In the genomic region with DNA sequence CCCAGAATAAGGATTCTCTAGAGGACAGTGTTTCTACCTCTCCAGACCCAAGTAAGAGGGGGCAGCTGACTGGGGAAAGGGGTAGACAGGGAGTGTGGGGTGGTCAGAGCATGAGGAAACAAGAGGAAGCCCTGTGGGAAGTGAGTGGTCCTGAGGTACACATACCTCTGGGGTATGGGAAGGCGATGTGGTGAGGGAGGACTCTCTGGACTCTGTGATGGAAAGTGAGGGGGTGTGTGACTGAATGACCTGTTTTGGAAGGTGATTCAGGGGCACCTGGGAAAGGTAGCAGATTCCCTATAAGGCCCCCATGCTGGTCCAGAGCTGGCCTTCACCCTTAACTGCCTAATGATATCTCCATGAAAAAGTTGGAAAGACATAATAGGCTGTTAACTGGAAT, we compare ENCODE assay signal across 27 cellular contexts.
"Had no signal": no experiment of that assay in that cellular context is flagged by ENCODE, and none has a peak within 500 bp of the region (broad histone marks: within the 10 kb centered on the region; RNA-seq: fewer than 3 reads in every experiment).

No MANE protein-coding gene starts in this region.

- H3K4me3 Mint-ChIP-seq: activated CD4-positive, alpha-beta T cell treated with anti-CD3 and anti-CD28 coated beads for 36 hours; activated CD4-positive, alpha-beta T cell treated with anti-CD3 and anti-CD28 coated beads, Interleukin-2, amount 10 ng/mL, durations not matched to agents 7 days and 5 days; activated CD8-positive, alpha-beta T cell treated with anti-CD3 and anti-CD28 coated beads, Interleukin-2, amount 10 ng/mL, durations not matched to agents 7 days and 5 days; activated naive CD4-positive, alpha-beta T cell treated with anti-CD3 and anti-CD28 coated beads for 36 hours; activated T-cell treated with anti-CD3 and anti-CD28 coated beads, Interleukin-2, amount 50 U/mL, for 4 hours; activated T-helper 1 cell treated with anti-CD3 and anti-CD28 coated beads, Interleukin-12 subunit alpha, Interleukin-12 subunit beta, Interleukin-2, Interleukin-4 antibody, amounts not matched to agents 30 ng/mL and 10 ng/mL and 1 ng/mL, durations not matched to agents 14 hours and 24 hours and 36 hours; T-helper 1 cell treated with Interleukin-12 subunit alpha and Interleukin-12 subunit beta and Interleukin-4 antibody, amounts not matched to agents 30 μg/mL and 1 μg/mL, for 36 hours; T-helper 2 cell treated with Interferon-gamma antibody and Interleukin-4, amounts not matched to agents 5 μg/mL and 100 μg/mL, for 36 hours had no signal

- H3K4me2 ChIP-seq: KMS-11 had no signal

- H3K27me3 ChIP-seq: adrenal gland, body of pancreas, SJCRH30 had no signal

- H3K27ac Mint-ChIP-seq: activated CD4-positive, alpha-beta T cell treated with anti-CD3 and anti-CD28 coated beads for 36 hours; activated CD4-positive, alpha-beta T cell treated with anti-CD3 and anti-CD28 coated beads, Interleukin-2, amount 10 ng/mL, durations not matched to agents 7 days and 5 days; activated CD8-positive, alpha-beta T cell treated with anti-CD3 and anti-CD28 coated beads, Interleukin-2, amount 10 ng/mL, durations not matched to agents 7 days and 5 days; activated naive CD4-positive, alpha-beta T cell treated with anti-CD3 and anti-CD28 coated beads for 36 hours; activated T-helper 1 cell treated with anti-CD3 and anti-CD28 coated beads, Interleukin-12 subunit alpha, Interleukin-12 subunit beta, Interleukin-2, Interleukin-4 antibody, amounts not matched to agents 30 ng/mL and 10 ng/mL and 1 ng/mL, durations not matched to agents 14 hours and 24 hours and 36 hours; T-helper 1 cell treated with Interleukin-12 subunit alpha and Interleukin-12 subunit beta and Interleukin-4 antibody, amounts not matched to agents 30 μg/mL and 1 μg/mL, for 36 hours; T-helper 2 cell treated with Interferon-gamma antibody and Interleukin-4, amounts not matched to agents 5 μg/mL and 100 μg/mL, for 36 hours had no signal

- DNase-seq: activated CD4-positive, alpha-beta T cell treated with anti-CD3 and anti-CD28 coated beads for 36 hours; activated CD4-positive, alpha-beta T cell treated with anti-CD3 and anti-CD28 coated beads, Interleukin-2, amount 10 ng/mL, durations not matched to agents 7 days and 5 days; activated CD4-positive, alpha-beta T cell treated with anti-CD3 and anti-CD28 coated beads, Interleukin-2, amount 50 U/mL, for 48 hours; activated CD8-positive, alpha-beta T cell treated with anti-CD3 and anti-CD28 coated beads, Interleukin-2, amount 10 ng/mL, durations not matched to agents 7 days and 5 days; activated gamma-delta T cell treated with Interleukin-2 at 50 U/mL for 16 hours; activated naive CD4-positive, alpha-beta T cell treated with anti-CD3 and anti-CD28 coated beads for 36 hours; activated T-cell treated with anti-CD3 and anti-CD28 coated beads, Interleukin-2, amount 50 U/mL, for 4 hours; adrenal gland; body of pancreas; caudate nucleus; NCI-H1105; NCI-H1417 treated with DMSO at 0.1 percent for 48 hours; NCI-H1694; NCI-H1930; NCI-H2081 treated with DMSO at 0.1 percent for 48 hours; NCI-H345; NCI-H524 treated with DMSO at 0.1 percent for 48 hours; SHP77; SJCRH30 had no signal

- H3K4me3 ChIP-seq: adrenal gland, body of pancreas, SJCRH30, SK-N-MC had no signal

- H3K9ac ChIP-seq: KMS-11 had no signal

- H3K9me3 ChIP-seq: adrenal gland, body of pancreas, SJCRH30 had no signal

- H3K9me3 Mint-ChIP-seq: activated CD4-positive, alpha-beta T cell treated with anti-CD3 and anti-CD28 coated beads, Interleukin-2, amount 10 ng/mL, durations not matched to agents 7 days and 5 days; activated naive CD4-positive, alpha-beta T cell treated with anti-CD3 and anti-CD28 coated beads for 36 hours; activated naive CD4-positive, alpha-beta T cell treated with anti-CD3 and anti-CD28 coated beads, Interleukin-2, amount 50 U/mL, for 72 hours; activated T-cell treated with anti-CD3 and anti-CD28 coated beads, Interleukin-2, amount 50 U/mL, for 4 hours; activated T-helper 1 cell treated with anti-CD3 and anti-CD28 coated beads, Interleukin-12 subunit alpha, Interleukin-12 subunit beta, Interleukin-2, Interleukin-4 antibody, amounts not matched to agents 30 ng/mL and 10 ng/mL and 1 ng/mL, durations not matched to agents 14 hours and 24 hours and 36 hours; T-helper 1 cell treated with Interleukin-12 subunit alpha and Interleukin-12 subunit beta and Interleukin-4 antibody, amounts not matched to agents 30 μg/mL and 1 μg/mL, for 36 hours; T-helper 2 cell treated with Interferon-gamma antibody and Interleukin-4, amounts not matched to agents 5 μg/mL and 100 μg/mL, for 36 hours had no signal

- ATAC-seq: activated CD4-positive, alpha-beta T cell treated with anti-CD3 and anti-CD28 coated beads for 36 hours; activated CD4-positive, CD25-positive, alpha-beta regulatory T cell treated with anti-CD3 and anti-CD28 coated beads, Interleukin-2, amount 50 U/mL, for 24 hours; activated CD8-positive, alpha-beta T cell treated with anti-CD3 and anti-CD28 coated beads, Interleukin-2, amount 10 ng/mL, durations not matched to agents 7 days and 5 days; activated naive CD4-positive, alpha-beta T cell treated with anti-CD3 and anti-CD28 coated beads, Interleukin-2, amount 50 U/mL, for 72 hours; activated T-cell treated with anti-CD3 and anti-CD28 coated beads, Interleukin-2, amount 50 U/mL, for 4 hours; body of pancreas; Panc1 had no signal

- H3K27me3 Mint-ChIP-seq: activated CD4-positive, alpha-beta T cell treated with anti-CD3 and anti-CD28 coated beads for 36 hours; activated CD4-positive, alpha-beta T cell treated with anti-CD3 and anti-CD28 coated beads, Interleukin-2, amount 10 ng/mL, durations not matched to agents 7 days and 5 days had no signal

- H3K27ac ChIP-seq: adrenal gland, body of pancreas, KMS-11, SJCRH30, SK-N-MC had no signal
